2 cellular contexts compared by ENCODE assay signal in the genomic region with DNA sequence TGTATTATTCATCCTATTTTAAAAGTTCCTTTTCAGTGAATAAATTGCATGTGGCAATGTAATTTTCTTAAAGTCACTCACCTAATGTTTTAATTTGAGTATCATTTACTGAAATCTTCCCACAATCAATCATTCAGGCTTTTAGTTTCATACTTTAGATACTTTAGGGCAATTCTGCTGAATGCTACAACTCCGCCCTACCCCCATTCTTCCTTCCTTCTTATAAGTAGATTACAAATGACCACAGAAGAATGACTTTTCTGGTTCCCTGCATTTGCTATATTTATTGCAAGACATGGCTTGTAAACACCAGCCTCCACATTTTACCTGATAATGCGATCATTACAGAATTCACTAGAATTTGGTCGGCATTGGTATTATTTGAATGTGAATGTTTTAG.
TF ChIP-seq lines count a peak whose summit lies in the region.

No MANE protein-coding gene starts in this region.

TF ChIP-seq in GM23338, 12 proteins besides CTCF, POLR2A, EP300 and RAD21 (continued from another document):
- TF ChIP-seq ZNF114 (CRISPR knock-in tag; IDR thresholded peaks at IDR 0.05) (no peak), POLR2AphosphoS5 (IDR thresholded peaks at IDR 0.05; ENCODE audit: low read depth) (no peak), STAT1 (IDR thresholded peaks at IDR 0.05; ENCODE audit: unreplicated experiment) (no peak), NANOG (IDR thresholded peaks at IDR 0.05; ENCODE audit: borderline replicate concordance) (no peak)
- TF ChIP-seq, protein P1, sequence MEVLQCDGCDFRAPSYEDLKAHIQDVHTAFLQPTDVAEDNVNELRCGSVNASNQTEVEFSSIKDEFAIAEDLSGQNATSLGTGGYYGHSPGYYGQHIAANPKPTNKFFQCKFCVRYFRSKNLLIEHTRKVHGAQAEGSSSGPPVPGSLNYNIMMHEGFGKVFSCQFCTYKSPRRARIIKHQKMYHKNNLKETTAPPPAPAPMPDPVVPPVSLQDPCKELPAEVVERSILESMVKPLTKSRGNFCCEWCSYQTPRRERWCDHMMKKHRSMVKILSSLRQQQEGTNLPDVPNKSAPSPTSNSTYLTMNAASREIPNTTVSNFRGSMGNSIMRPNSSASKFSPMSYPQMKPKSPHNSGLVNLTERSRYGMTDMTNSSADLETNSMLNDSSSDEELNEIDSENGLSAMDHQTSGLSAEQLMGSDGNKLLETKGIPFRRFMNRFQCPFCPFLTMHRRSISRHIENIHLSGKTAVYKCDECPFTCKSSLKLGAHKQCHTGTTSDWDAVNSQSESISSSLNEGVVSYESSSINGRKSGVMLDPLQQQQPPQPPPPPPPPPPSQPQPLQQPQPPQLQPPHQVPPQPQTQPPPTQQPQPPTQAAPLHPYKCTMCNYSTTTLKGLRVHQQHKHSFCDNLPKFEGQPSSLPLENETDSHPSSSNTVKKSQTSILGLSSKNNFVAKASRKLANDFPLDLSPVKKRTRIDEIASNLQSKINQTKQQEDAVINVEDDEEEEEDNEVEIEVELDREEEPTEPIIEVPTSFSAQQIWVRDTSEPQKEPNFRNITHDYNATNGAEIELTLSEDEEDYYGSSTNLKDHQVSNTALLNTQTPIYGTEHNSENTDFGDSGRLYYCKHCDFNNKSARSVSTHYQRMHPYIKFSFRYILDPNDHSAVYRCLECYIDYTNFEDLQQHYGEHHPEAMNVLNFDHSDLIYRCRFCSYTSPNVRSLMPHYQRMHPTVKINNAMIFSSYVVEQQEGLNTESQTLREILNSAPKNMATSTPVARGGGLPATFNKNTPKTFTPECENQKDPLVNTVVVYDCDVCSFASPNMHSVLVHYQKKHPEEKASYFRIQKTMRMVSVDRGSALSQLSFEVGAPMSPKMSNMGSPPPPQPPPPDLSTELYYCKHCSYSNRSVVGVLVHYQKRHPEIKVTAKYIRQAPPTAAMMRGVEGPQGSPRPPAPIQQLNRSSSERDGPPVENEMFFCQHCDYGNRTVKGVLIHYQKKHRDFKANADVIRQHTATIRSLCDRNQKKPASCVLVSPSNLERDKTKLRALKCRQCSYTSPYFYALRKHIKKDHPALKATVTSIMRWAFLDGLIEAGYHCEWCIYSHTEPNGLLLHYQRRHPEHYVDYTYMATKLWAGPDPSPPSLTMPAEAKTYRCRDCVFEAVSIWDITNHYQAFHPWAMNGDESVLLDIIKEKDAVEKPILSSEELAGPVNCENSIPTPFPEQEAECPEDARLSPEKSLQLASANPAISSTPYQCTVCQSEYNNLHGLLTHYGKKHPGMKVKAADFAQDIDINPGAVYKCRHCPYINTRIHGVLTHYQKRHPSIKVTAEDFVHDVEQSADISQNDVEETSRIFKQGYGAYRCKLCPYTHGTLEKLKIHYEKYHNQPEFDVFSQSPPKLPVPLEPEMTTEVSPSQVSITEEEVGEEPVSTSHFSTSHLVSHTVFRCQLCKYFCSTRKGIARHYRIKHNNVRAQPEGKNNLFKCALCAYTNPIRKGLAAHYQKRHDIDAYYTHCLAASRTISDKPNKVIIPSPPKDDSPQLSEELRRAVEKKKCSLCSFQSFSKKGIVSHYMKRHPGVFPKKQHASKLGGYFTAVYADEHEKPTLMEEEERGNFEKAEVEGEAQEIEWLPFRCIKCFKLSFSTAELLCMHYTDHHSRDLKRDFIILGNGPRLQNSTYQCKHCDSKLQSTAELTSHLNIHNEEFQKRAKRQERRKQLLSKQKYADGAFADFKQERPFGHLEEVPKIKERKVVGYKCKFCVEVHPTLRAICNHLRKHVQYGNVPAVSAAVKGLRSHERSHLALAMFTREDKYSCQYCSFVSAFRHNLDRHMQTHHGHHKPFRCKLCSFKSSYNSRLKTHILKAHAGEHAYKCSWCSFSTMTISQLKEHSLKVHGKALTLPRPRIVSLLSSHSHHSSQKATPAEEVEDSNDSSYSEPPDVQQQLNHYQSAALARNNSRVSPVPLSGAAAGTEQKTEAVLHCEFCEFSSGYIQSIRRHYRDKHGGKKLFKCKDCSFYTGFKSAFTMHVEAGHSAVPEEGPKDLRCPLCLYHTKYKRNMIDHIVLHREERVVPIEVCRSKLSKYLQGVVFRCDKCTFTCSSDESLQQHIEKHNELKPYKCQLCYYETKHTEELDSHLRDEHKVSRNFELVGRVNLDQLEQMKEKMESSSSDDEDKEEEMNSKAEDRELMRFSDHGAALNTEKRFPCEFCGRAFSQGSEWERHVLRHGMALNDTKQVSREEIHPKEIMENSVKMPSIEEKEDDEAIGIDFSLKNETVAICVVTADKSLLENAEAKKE (CRISPR knock-in tag; IDR thresholded peaks at IDR 0.05) = no peak

TF ChIP-seq in WTC11, 78 proteins besides CTCF, POLR2A, EP300 and RAD21 (continued from another document):
- TF ChIP-seq, protein P2, sequence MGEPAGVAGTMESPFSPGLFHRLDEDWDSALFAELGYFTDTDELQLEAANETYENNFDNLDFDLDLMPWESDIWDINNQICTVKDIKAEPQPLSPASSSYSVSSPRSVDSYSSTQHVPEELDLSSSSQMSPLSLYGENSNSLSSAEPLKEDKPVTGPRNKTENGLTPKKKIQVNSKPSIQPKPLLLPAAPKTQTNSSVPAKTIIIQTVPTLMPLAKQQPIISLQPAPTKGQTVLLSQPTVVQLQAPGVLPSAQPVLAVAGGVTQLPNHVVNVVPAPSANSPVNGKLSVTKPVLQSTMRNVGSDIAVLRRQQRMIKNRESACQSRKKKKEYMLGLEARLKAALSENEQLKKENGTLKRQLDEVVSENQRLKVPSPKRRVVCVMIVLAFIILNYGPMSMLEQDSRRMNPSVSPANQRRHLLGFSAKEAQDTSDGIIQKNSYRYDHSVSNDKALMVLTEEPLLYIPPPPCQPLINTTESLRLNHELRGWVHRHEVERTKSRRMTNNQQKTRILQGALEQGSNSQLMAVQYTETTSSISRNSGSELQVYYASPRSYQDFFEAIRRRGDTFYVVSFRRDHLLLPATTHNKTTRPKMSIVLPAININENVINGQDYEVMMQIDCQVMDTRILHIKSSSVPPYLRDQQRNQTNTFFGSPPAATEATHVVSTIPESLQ (CRISPR knock-in tag; IDR thresholded peaks at IDR 0.05) = no peak
- TF ChIP-seq RORB (CRISPR knock-in tag; IDR thresholded peaks at IDR 0.05) = no peak
- TF ChIP-seq, protein P3, sequence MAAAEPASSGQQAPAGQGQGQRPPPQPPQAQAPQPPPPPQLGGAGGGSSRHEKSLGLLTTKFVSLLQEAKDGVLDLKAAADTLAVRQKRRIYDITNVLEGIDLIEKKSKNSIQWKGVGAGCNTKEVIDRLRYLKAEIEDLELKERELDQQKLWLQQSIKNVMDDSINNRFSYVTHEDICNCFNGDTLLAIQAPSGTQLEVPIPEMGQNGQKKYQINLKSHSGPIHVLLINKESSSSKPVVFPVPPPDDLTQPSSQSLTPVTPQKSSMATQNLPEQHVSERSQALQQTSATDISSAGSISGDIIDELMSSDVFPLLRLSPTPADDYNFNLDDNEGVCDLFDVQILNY (CRISPR knock-in tag; IDR thresholded peaks at IDR 0.05) = no peak
- no peak for TF ChIP-seq JAZF1 (CRISPR knock-in tag; IDR thresholded peaks at IDR 0.05)
- no peak for TF ChIP-seq ZNF138 (CRISPR knock-in tag; conservative IDR thresholded peaks at IDR 0.05)
- no peak for TF ChIP-seq ZNF416 (CRISPR knock-in tag; IDR thresholded peaks at IDR 0.05)
TF ChIP-seq in WTC11: peak in this region for 0.
